8 cellular contexts compared by ENCODE assay signal in the genomic region with DNA sequence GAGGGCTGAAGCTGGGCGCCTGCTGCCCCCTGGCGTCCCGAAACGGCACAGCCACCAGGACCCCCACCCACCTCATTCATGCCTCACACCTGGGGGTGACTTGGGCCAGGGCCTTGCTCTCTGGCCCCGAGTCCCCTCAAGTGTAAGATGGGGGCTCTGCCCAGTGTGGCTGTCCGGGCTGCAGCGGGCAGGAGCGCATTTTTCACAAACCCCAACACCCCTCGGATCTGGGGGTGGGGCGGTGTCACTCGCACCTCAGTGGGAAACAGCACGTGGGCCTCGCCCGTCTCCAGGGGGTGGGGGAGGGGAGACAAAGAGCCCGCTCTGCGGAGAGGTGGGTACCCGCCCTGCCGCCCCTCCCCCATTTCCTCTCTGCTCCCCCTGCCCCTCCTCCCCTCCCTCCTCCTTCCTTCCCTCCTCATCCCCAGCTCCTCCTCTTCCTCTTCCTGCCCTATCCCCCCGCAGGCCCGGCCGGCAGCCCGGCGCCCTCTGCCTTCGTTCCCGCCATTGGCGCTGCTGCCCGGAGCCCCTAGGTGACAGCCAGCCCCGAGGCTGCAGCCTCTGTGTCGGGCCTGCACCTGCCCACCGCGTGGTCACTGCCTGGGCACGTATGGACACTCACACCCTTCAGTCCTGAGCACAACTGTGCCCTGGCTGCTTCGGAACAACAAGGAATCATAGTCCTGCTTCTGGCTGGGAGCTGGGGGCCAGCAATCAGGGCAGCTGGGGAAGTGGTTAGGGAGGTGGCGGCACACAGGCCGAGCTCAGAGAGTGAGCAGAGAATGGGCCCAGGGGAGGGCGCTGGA. TPM values are rescaled to one million over a fixed set of nuclear protein-coding genes. Genes with fewer than 3 reads are reported as not detected.
DNase-seq lines count a peak whose midpoint lies in the region; ATAC-seq and TF ChIP-seq lines count a peak whose summit lies in the region.

No MANE protein-coding gene starts in this region.

- peak overlapping the region; percentile 65 for H3K27ac ChIP-seq in cingulate gyrus (ENCODE audit: low read depth, low read length)

- peak overlapping the region; percentile 72 for H3K4me3 Mint-ChIP-seq in activated B cell treated with CpG ODN at 0.5 μM for 24 hours

- no peaks in the 10 kb centered on the region for H3K36me3 Mint-ChIP-seq in activated B cell treated with CpG ODN at 0.5 μM for 24 hours (ENCODE audit: low read depth)

- peak; percentile 74 for TF ChIP-seq CTCF in activated B cell treated with CpG ODN at 0.5 μM for 24 hours (IDR thresholded peaks at IDR 0.05)

- peak; percentile 68 for ATAC-seq in activated B cell treated with CpG ODN at 0.5 μM for 24 hours (ENCODE audit: low read depth)
- ATAC-seq in left lobe of liver, result peak; percentile 27

- DNase-seq in NCI-H1436 (lab: John Stamatoyannopoulos, UW) (peak; percentile 76), NCI-H1436 treated with DMSO at 0.1 percent for 48 hours (lab: John Stamatoyannopoulos, UW) (no peak), NCI-H146 (lab: John Stamatoyannopoulos, UW) (peak; percentile 85), activated B cell treated with CpG ODN at 0.5 μM for 24 hours (peak; percentile 61), left lobe of liver (ENCODE audit: low spot score) (no peak), NK-92 (lab: John Stamatoyannopoulos, UW; ENCODE audit: unreplicated experiment) (no peak)
- DNase-seq in stimulated activated CD4-positive, alpha-beta T cell treated with anti-CD3 and anti-CD28 coated beads, TNF-alpha, amount 100 ng/mL, for 24 hours (ENCODE audit: low read depth in 3 of 3), result peak; percentile 25 to 69 (median 34)

- POLR2A ChIA-PET in activated B cell treated with CpG ODN at 0.5 μM for 24 hours (lab: Charles Lee), result interaction anchor here (0.5 to 3.4 kb wide), 8 partner anchors 10 to 593 kb away, joined by 3 to 16 read pairs (median 3); a partner anchor contains a TSS

- CTCF ChIA-PET in activated B cell treated with CpG ODN at 0.5 μM for 24 hours (lab: Charles Lee), result interaction anchor here (0.6 to 11.9 kb wide), 12 partner anchors 9 to 471 kb away, joined by 3 to 334 read pairs (median 4); partner anchors contain the start of gene NAP1L4

- peaks cover 15% of the 10 kb centered on the region for H3K4me1 Mint-ChIP-seq in activated B cell treated with CpG ODN at 0.5 μM for 24 hours

- H3K27ac Mint-ChIP-seq in activated B cell treated with CpG ODN at 0.5 μM for 24 hours, result no peak overlapping the region

- intact Hi-C loops in activated B cell treated with CpG ODN at 0.5 μM for 24 hours (cut with micrococcal nuclease), result loop anchor here (1.0 to 2.0 kb wide), 4 partner anchors 10 to 360 kb away; partner anchors contain the start of gene PHLDA2

- H3K9me3 Mint-ChIP-seq in activated B cell treated with CpG ODN at 0.5 μM for 24 hours, result no peaks in the 10 kb centered on the region

- no peaks in the 10 kb centered on the region for H3K27me3 Mint-ChIP-seq in activated B cell treated with CpG ODN at 0.5 μM for 24 hours

RNA-seq across cellular contexts. Expression of gene CDKN1C, which starts 6.8 kb away (rescaled TPM):
- total RNA-seq in activated B cell treated with CpG ODN at 0.5 μM for 24 hours, result 1.1 and 1.4 TPM in 2 replicates
- total RNA-seq in left lobe of liver, result 8.4 TPM

RNA-seq across cellular contexts. Expression of gene PHLDA2, which starts 36.8 kb away (rescaled TPM):
- 0.42 and 0.54 TPM in 2 replicates for total RNA-seq in activated B cell treated with CpG ODN at 0.5 μM for 24 hours
- total RNA-seq in left lobe of liver, result 1.3 TPM

Comparison
In these comparisons a context has a peak if more than half of its experiments do, and no peak if none do; other contexts are left out.
1. DNase-seq: peak in NCI-H1436 (single experiment), NCI-H146 (single experiment), activated B cell treated with CpG ODN at 0.5 μM for 24 hours (single experiment) and stimulated activated CD4-positive, alpha-beta T cell treated with anti-CD3 and anti-CD28 coated beads, TNF-alpha, amount 100 ng/mL, for 24 hours (3 of 3); none in NCI-H1436 treated with DMSO at 0.1 percent for 48 hours (single experiment), left lobe of liver (single experiment) and NK-92 (single experiment).